26 cellular contexts compared by ENCODE assay signal in genomic region chr13:60690607-60691006, GRCh38.
DNase-seq lines count a peak whose midpoint lies in the region; ATAC-seq, FAIRE-seq and TF ChIP-seq lines count a peak whose summit lies in the region.
"Had no signal": no experiment of that assay in that cellular context is flagged by ENCODE, and none has a peak within 500 bp of the region (broad histone marks: within the 10 kb centered on the region; RNA-seq: fewer than 3 reads in every experiment).

No MANE protein-coding gene starts in this region.

- peaks cover 3% of the 10 kb centered on the region for H3K4me1 Mint-ChIP-seq in neural progenitor cell
- H3K4me1 Mint-ChIP-seq: CD14-positive monocyte; CD8-positive, alpha-beta memory T cell had no signal

- H3K4me3 Mint-ChIP-seq in neural progenitor cell = no peak overlapping the region
- H3K4me3 Mint-ChIP-seq: CD14-positive monocyte; CD4-positive, alpha-beta T cell; CD8-positive, alpha-beta memory T cell; HFFc6 had no signal

- POLR2A ChIA-PET in HepG2 (lab: Yijun Ruan, JAX) = no interaction called here

- no peaks in the 10 kb centered on the region for H3F3A ChIP-seq in neural progenitor cell (ENCODE audit: low read depth)

- TF ChIP-seq CTCF in HepG2 (CRISPR knock-in tag; IDR thresholded peaks at IDR 0.05) (no peak), right lobe of liver (IDR thresholded peaks at IDR 0.05) (no peak), neural progenitor cell (IDR thresholded peaks at IDR 0.05) (no peak)

- intact Hi-C loops in HepG2 (cut with micrococcal nuclease; ENCODE audit: unreplicated experiment) (no loop called here), right lobe of liver (cut with DNase I) (no loop called here)

- no peaks in the 10 kb centered on the region for H3K27me3 Mint-ChIP-seq in neural progenitor cell (ENCODE audit: insufficient read depth, low read depth)
- H3K27me3 Mint-ChIP-seq: CD4-positive, alpha-beta T cell; CD8-positive, alpha-beta memory T cell had no signal

- no peak overlapping the region for H2AFZ ChIP-seq in HepG2 (ENCODE audit: low read length)
- H2AFZ ChIP-seq in neural progenitor cell (replicated peaks) = no peak overlapping the region

- no peaks in the 10 kb centered on the region for H3K36me3 ChIP-seq in HepG2 (replicated peaks in 1 of 2; ENCODE audit: control insufficient read depth in 1 of 2, insufficient read depth in 2 of 2, low read length in 2 of 2)
- H3K36me3 ChIP-seq in right lobe of liver = no peaks in the 10 kb centered on the region
- H3K36me3 ChIP-seq in neural progenitor cell = no peaks in the 10 kb centered on the region
- H3K36me3 ChIP-seq: BE2C; BLaER1 treated with 17β-estradiol and CSF1 and Interleukin-3, amounts not matched to agents 10 nM and 100 nM; HAP-1 had no signal

- no peak for TF ChIP-seq RAD21 in HepG2 (CRISPR knock-in tag; IDR thresholded peaks at IDR 0.05)

- H3K36me3 Mint-ChIP-seq in neural progenitor cell = no peaks in the 10 kb centered on the region
- H3K36me3 Mint-ChIP-seq: CD14-positive monocyte; CD8-positive, alpha-beta memory T cell had no signal

- DNase-seq in HepG2 (ENCODE audit: low spot score) = no peak
- no peak for DNase-seq in right lobe of liver
- DNase-seq in left kidney (ENCODE audit: low read depth, low spot score) = peak; percentile 7
- DNase-seq in neural progenitor cell (ENCODE audit: low spot score) = no peak
- DNase-seq in ecto neural progenitor cell (ENCODE audit: low spot score) = no peak
- no peak for DNase-seq in DMS53 treated with DMSO at 0.1 percent for 48 hours (lab: John Stamatoyannopoulos, UW; ENCODE audit: unreplicated experiment)
- DNase-seq: 8988T; ACHN; AML-193; BE2C; CD4-positive, alpha-beta T cell; CD8-positive, alpha-beta memory T cell; DMS 273 treated with DMSO at 0.1 percent for 48 hours; DMS79 treated with DMSO at 0.1 percent for 48 hours; GF-D8; GOT3; HFFc6 had no signal

- FAIRE-seq in HepG2 (lab: Jason Lieb, UNC) = no peak
- FAIRE-seq: A549, D721Med, GM12891, GM18507, H54 had no signal

- H3K4me1 ChIP-seq in HepG2 (ENCODE audit: insufficient read depth, low read length) (no peaks in the 10 kb centered on the region), right lobe of liver (no peaks in the 10 kb centered on the region), neural progenitor cell (no peaks in the 10 kb centered on the region)
- H3K4me1 ChIP-seq: A549; BE2C; BLaER1 treated with 17β-estradiol and CSF1 and Interleukin-3, amounts not matched to agents 10 nM and 100 nM; HAP-1 had no signal

- TF ChIP-seq POLR2A in HepG2 (IDR thresholded peaks at IDR 0.05; ENCODE audit: insufficient read depth in 1 of 2, low read depth in 2 of 2, low read length in 2 of 2) = no peak
- TF ChIP-seq POLR2A in right lobe of liver (IDR thresholded peaks at IDR 0.05) = no peak

- H3K9ac ChIP-seq in HepG2 (ENCODE audit: insufficient read depth, low read depth, low read length) (no peak overlapping the region), neural progenitor cell (no peak overlapping the region)
- H3K9ac ChIP-seq: BLaER1 treated with 17β-estradiol and CSF1 and Interleukin-3, amounts not matched to agents 10 nM and 100 nM had no signal

- peak overlapping the region; percentile 81 for H3K27ac Mint-ChIP-seq in neural progenitor cell
- H3K27ac Mint-ChIP-seq: CD14-positive monocyte; CD4-positive, alpha-beta T cell; CD8-positive, alpha-beta memory T cell; HFFc6 had no signal

- TF ChIP-seq EP300 in HepG2 (IDR thresholded peaks at IDR 0.05; ENCODE audit: low read depth in 2 of 2, low read length in 2 of 2) = no peak
- no peak for TF ChIP-seq EP300 in HepG2 (CRISPR knock-in tag; IDR thresholded peaks at IDR 0.05; ENCODE audit: borderline replicate concordance)

- H3K79me2 ChIP-seq in HepG2 (ENCODE audit: insufficient read depth, low read length) (no peaks in the 10 kb centered on the region), neural progenitor cell (ENCODE audit: low read depth) (no peaks in the 10 kb centered on the region)

- H3K4me2 ChIP-seq in HepG2 (ENCODE audit: low read depth, low read length) (no peak overlapping the region), neural progenitor cell (no peak overlapping the region)
- H3K4me2 ChIP-seq: A549; BLaER1 treated with 17β-estradiol and CSF1 and Interleukin-3, amounts not matched to agents 10 nM and 100 nM had no signal

- H3K27me3 ChIP-seq in HepG2 (ENCODE audit: control insufficient read depth in 1 of 2, insufficient read depth in 2 of 2, low read length in 2 of 2) (no peaks in the 10 kb centered on the region; a peak in 1 of 5 replicates), right lobe of liver (no peaks in the 10 kb centered on the region), neural progenitor cell (no peaks in the 10 kb centered on the region)
- H3K27me3 ChIP-seq: BLaER1 treated with 17β-estradiol and CSF1 and Interleukin-3, amounts not matched to agents 10 nM and 100 nM had no signal

- ATAC-seq in HepG2 (no peak), right lobe of liver (no peak), GM21529 (IDR thresholded peaks at IDR 0.05; ENCODE audit: unreplicated experiment) (no peak)
- ATAC-seq: A549 had no signal

- in situ Hi-C loops in HepG2 (cut with HindIII; ENCODE audit: extremely low pct_ligation_motif_present, low pct_unique_long_range_greater_than_20kb) = no loop called here

- CTCF ChIA-PET in HepG2 (lab: Yijun Ruan, JAX; ENCODE audit: low intra/inter-chr PET ratio, low total read pairs) = no interaction called here

- BruUV-seq in HepG2 (replicated peaks; lab: Mats Ljungman, UMichigan) = no TSS peak

- H3K27ac ChIP-seq in HepG2 (ENCODE audit: extremely low read length, insufficient read depth, low read length) (no peak overlapping the region), right lobe of liver (no peak overlapping the region), neural progenitor cell (no peak overlapping the region)
- H3K27ac ChIP-seq: A549; BLaER1 treated with 17β-estradiol and CSF1 and Interleukin-3, amounts not matched to agents 10 nM and 100 nM had no signal

- H3K9me3 ChIP-seq in HepG2 (ENCODE audit: low read length) = no peaks in the 10 kb centered on the region
- H3K9me3 ChIP-seq in right lobe of liver = no peaks in the 10 kb centered on the region
- no peaks in the 10 kb centered on the region for H3K9me3 ChIP-seq in neural progenitor cell (ENCODE audit: low read depth)
- H3K9me3 ChIP-seq: A549, BE2C, HAP-1 had no signal

- H3K9me3 Mint-ChIP-seq in neural progenitor cell = no peaks in the 10 kb centered on the region
- H3K9me3 Mint-ChIP-seq: CD4-positive, alpha-beta T cell had no signal

- H3K4me3 ChIP-seq in HepG2 (replicated peaks in 1 of 3; ENCODE audit: insufficient read depth in 1 of 3, low read depth in 2 of 3, low read length in 3 of 3) = no peak overlapping the region
- no peak overlapping the region for H3K4me3 ChIP-seq in right lobe of liver
- no peak overlapping the region for H3K4me3 ChIP-seq in neural progenitor cell
- H3K4me3 ChIP-seq: A549; BLaER1 treated with 17β-estradiol and CSF1 and Interleukin-3, amounts not matched to agents 10 nM and 100 nM; HAP-1 had no signal

- WGBS in HepG2 (ENCODE audit: low lambda C conversion rate) = 3% methylated on average over 5 of the region's 6 CpGs
- 48% methylated on average over 6 of the region's 6 CpGs for WGBS in right lobe of liver (ENCODE audit: insufficient coverage, low coverage, low lambda C conversion rate, missing lambda C conversion rate)

- H4K20me1 ChIP-seq in HepG2 (ENCODE audit: insufficient read depth, low read length) (no peaks in the 10 kb centered on the region), neural progenitor cell (ENCODE audit: low read depth) (no peaks in the 10 kb centered on the region)
- H4K20me1 ChIP-seq: BLaER1 treated with 17β-estradiol and CSF1 and Interleukin-3, amounts not matched to agents 10 nM and 100 nM had no signal

TF ChIP-seq in HepG2, 621 proteins besides CTCF, POLR2A, EP300 and RAD21:
- TF ChIP-seq MNT (IDR thresholded peaks at IDR 0.05) (0 out of 2 replicates have a peak, but pooled peaks have one; percentile 23), RBAK (CRISPR knock-in tag; IDR thresholded peaks at IDR 0.05) (no peak)
